In the genomic region with DNA sequence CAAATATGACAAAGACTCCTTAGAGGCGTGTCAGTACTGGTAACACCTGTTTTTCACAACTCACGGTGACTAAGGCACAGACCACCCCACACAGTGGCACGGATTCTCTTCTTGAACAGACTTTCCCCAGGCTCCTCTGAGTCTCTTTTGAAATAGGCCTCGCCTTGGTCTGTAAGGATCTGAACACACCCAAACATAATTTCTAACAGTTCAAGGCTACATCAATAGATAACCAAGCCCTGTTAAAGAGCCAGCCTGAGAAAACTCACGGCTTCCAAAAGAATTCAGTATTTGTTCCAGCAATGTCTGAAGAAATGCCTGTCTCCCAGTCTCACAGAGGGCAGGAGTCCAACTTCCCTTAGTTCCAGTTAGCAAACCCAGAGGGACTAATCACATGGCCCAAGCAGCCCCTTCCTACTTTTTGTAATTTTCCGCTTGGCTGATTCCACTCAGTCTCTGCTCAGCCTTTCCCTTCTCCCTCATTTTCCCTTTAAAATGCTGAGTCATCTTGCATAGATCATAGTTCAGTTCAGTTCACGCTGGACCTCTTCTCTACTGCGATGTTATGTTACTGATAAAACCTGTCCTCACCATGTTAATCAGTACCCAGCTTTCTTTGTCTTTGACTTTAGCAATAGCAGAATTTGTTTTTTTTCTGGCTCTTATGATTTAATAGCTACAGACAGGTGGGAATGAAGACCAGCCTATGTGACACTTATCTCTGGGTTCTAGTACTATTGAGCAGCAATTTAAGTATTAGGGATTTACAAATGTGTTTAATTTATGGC, we compare ENCODE assay signal across 9 cellular contexts. TPM values are rescaled to one million over a fixed set of nuclear protein-coding genes. Genes with fewer than 3 reads are reported as not detected.
A peak's percentile ranks its signal among the peaks of the same experiment; 100 is the strongest.
DNase-seq lines count a peak whose midpoint lies in the region; ATAC-seq, FAIRE-seq and TF ChIP-seq lines count a peak whose summit lies in the region.
"Had no signal": no experiment of that assay in that cellular context is flagged by ENCODE, and none has a peak within 500 bp of the region (broad histone marks: within the 10 kb centered on the region; RNA-seq: fewer than 3 reads in every experiment).

No MANE protein-coding gene starts in this region.

- H3K9me3 ChIP-seq in small intestine (ENCODE audit: control insufficient read depth, low read depth) (no peaks in the 10 kb centered on the region), OCI-LY7 (ENCODE audit: low read length) (no peaks in the 10 kb centered on the region)

- TF ChIP-seq CTCF in OCI-LY7 (conservative IDR thresholded peaks at IDR 0.05; ENCODE audit: low read length): no peak

- H3K4me1 ChIP-seq in small intestine (ENCODE audit: control insufficient read depth in 2 of 2, insufficient read depth in 1 of 2, low read depth in 1 of 2, low read length in 1 of 2) (peaks cover 3 to 4% of the 10 kb centered on the region in 2 donors), OCI-LY7 (ENCODE audit: insufficient read depth, low read length, poor library complexity, severe bottlenecking) (no peaks in the 10 kb centered on the region)

- H3K36me3 ChIP-seq in small intestine (ENCODE audit: control insufficient read depth in 2 of 2, insufficient read depth in 2 of 2, low read length in 2 of 2): no peaks in the 10 kb centered on the region
- no peaks in the 10 kb centered on the region for H3K36me3 ChIP-seq in OCI-LY7 (ENCODE audit: insufficient read depth, low read length)

- H3K4me3 ChIP-seq in small intestine (ENCODE audit: low read depth in 1 of 2, low read length in 2 of 2) (no peak overlapping the region), OCI-LY7 (ENCODE audit: low read depth, low read length, poor library complexity, severe bottlenecking) (no peak overlapping the region)

- H3K27ac ChIP-seq in small intestine (ENCODE audit: low read depth in 1 of 2, low read length in 1 of 2) (peak overlapping the region; percentile 90 to 92), OCI-LY7 (ENCODE audit: low read depth, low read length, poor library complexity, severe bottlenecking) (no peak overlapping the region)

- DNase-seq in NCI-H510A treated with DMSO at 0.1 percent for 48 hours (lab: John Stamatoyannopoulos, UW) (peak; percentile 65), NCI-H510A (lab: John Stamatoyannopoulos, UW) (no peak), astrocyte of the hippocampus (ENCODE audit: low read depth, low spot score) (peak; percentile 93), iPS-NIHi7 (ENCODE audit: extremely low spot score) (peak; percentile 17), small intestine (peak; percentile 97), OCI-LY7 (ENCODE audit: low spot score) (no peak)
- DNase-seq: CD4-positive, CD25-positive, alpha-beta regulatory T cell had no signal

- H3K9me2 ChIP-seq in OCI-LY7 (ENCODE audit: insufficient read depth, low read length): no peaks in the 10 kb centered on the region

- no TSS peak for BruUV-seq in OCI-LY7 (replicated peaks; lab: Mats Ljungman, UMichigan)

- H3K79me2 ChIP-seq in OCI-LY7 (ENCODE audit: insufficient read depth, low read depth, low read length): no peaks in the 10 kb centered on the region

- CTCF ChIA-PET in OCI-LY7 (lab: Charles Lee; ENCODE audit: unreplicated experiment): no interaction called here

- intact Hi-C loops in OCI-LY7 (cut with micrococcal nuclease; ENCODE audit: unreplicated experiment): no loop called here

- H3K27me3 ChIP-seq in small intestine (ENCODE audit: control insufficient read depth in 2 of 2, insufficient read depth in 2 of 2, low read length in 2 of 2): no peaks in the 10 kb centered on the region

- 11 to 39% (median 16%) methylated on average over 8 of the region's 8 CpGs for WGBS in small intestine, 3 donors

- ATAC-seq in HG03521 (IDR thresholded peaks at IDR 0.05; ENCODE audit: unreplicated experiment): no peak
- no peak for ATAC-seq in GM21515 (IDR thresholded peaks at IDR 0.05; ENCODE audit: unreplicated experiment)

- no peaks in the 10 kb centered on the region for H4K20me1 ChIP-seq in OCI-LY7 (ENCODE audit: insufficient read depth, low read length)

- POLR2A ChIA-PET in OCI-LY7 (lab: Charles Lee): no interaction called here

- H3K4me2 ChIP-seq in OCI-LY7 (ENCODE audit: low read length): no peak overlapping the region

- peak; percentile 89 for FAIRE-seq in small intestine (lab: Jason Lieb, UNC)

- H2AFZ ChIP-seq in OCI-LY7 (ENCODE audit: low read length): no peak overlapping the region

RNA-seq across cellular contexts. Expression of gene AKR1C3, which starts 22.6 kb away (rescaled TPM):
- polyA plus RNA-seq in small intestine: 100 to 1,000 TPM; 435 to 869 (median 463) TPM
- not detected in 2 replicates for total RNA-seq in OCI-LY7 (2014; rRNA removed; shearing (Covaris generic))
- not detected in 2 replicates for total RNA-seq in OCI-LY7 (2022)

Comparison
In these comparisons a context has a peak if more than half of its experiments do, and no peak if none do; other contexts are left out.
1. DNase-seq: peak in NCI-H510A treated with DMSO at 0.1 percent for 48 hours (single experiment), astrocyte of the hippocampus (single experiment), iPS-NIHi7 (single experiment) and small intestine (single experiment); none in NCI-H510A (single experiment) and OCI-LY7 (single experiment).